2 cellular contexts compared by ENCODE assay signal in the genomic region with DNA sequence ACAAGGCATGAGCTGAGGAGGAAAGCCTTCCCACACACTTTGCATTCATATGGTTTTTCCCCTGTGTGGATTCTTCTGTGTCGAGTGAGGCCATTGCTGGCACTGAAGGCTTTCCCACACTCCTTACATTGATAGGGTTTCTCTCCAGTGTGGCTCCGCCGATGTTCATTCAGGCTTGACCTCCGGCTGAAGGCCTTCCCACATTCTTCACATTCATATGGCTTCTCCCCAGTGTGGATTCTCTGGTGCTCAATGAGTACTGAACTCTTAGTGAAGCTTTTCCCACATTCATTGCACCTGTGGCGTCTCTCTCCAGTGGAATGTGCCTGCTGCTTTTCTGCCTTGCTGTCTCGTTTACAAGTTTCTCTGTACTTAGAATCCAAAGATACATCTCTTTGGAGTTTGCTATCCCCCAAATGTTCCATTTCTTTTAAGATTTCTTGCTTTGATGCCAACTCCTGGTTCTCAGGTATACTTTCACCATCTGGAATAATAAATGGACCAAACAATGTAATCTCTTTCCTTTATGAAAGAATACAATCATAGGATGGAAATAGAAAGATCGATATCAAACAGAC.
TF ChIP-seq lines count a peak whose summit lies in the region.

No MANE protein-coding gene starts in this region.

TF ChIP-seq in HEK293, 187 proteins besides CTCF, POLR2A, EP300 and RAD21 (continues in another document):
- TF ChIP-seq ZNF692 (tag by site-specific recombination; IDR thresholded peaks at IDR 0.05) (no peak), SCRT2 (tag by site-specific recombination; IDR thresholded peaks at IDR 0.05) (peak; percentile 67), ZNF664 (tag by site-specific recombination; IDR thresholded peaks at IDR 0.05) (no peak), ZNF114 (tag by site-specific recombination; IDR thresholded peaks at IDR 0.05) (no peak), ZNF48 (tag by site-specific recombination; IDR thresholded peaks at IDR 0.05) (no peak), SETDB1 (IDR thresholded peaks at IDR 0.05; ENCODE audit: insufficient read length, low read length) (peak; percentile 99), YY1 (tag by site-specific recombination; IDR thresholded peaks at IDR 0.05) (no peak), SP3 (tag by site-specific recombination; IDR thresholded peaks at IDR 0.05) (no peak)
- TF ChIP-seq, protein P1, sequence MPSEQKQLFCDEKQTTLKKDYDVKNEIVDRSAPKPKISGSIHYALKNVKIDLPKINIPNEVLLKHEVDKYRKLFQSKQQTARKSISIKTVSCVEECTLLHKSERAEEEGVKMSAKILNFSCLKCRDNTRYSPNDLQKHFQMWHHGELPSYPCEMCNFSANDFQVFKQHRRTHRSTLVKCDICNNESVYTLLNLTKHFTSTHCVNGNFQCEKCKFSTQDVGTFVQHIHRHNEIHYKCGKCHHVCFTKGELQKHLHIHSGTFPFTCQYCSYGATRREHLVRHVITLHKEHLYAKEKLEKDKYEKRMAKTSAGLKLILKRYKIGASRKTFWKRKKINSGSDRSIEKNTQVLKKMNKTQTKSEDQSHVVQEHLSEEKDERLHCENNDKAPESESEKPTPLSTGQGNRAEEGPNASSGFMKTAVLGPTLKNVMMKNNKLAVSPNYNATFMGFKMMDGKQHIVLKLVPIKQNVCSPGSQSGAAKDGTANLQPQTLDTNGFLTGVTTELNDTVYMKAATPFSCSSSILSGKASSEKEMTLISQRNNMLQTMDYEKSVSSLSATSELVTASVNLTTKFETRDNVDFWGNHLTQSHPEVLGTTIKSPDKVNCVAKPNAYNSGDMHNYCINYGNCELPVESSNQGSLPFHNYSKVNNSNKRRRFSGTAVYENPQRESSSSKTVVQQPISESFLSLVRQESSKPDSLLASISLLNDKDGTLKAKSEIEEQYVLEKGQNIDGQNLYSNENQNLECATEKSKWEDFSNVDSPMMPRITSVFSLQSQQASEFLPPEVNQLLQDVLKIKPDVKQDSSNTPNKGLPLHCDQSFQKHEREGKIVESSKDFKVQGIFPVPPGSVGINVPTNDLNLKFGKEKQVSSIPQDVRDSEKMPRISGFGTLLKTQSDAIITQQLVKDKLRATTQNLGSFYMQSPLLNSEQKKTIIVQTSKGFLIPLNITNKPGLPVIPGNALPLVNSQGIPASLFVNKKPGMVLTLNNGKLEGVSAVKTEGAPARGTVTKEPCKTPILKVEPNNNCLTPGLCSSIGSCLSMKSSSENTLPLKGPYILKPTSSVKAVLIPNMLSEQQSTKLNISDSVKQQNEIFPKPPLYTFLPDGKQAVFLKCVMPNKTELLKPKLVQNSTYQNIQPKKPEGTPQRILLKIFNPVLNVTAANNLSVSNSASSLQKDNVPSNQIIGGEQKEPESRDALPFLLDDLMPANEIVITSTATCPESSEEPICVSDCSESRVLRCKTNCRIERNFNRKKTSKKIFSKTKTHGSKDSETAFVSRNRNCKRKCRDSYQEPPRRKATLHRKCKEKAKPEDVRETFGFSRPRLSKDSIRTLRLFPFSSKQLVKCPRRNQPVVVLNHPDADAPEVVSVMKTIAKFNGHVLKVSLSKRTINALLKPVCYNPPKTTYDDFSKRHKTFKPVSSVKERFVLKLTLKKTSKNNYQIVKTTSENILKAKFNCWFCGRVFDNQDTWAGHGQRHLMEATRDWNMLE (tag by site-specific recombination; conservative IDR thresholded peaks at IDR 0.05; ENCODE audit: low read depth), result 0 out of 2 replicates have a peak, but pooled peaks have one; percentile 18
- TF ChIP-seq, protein P2, sequence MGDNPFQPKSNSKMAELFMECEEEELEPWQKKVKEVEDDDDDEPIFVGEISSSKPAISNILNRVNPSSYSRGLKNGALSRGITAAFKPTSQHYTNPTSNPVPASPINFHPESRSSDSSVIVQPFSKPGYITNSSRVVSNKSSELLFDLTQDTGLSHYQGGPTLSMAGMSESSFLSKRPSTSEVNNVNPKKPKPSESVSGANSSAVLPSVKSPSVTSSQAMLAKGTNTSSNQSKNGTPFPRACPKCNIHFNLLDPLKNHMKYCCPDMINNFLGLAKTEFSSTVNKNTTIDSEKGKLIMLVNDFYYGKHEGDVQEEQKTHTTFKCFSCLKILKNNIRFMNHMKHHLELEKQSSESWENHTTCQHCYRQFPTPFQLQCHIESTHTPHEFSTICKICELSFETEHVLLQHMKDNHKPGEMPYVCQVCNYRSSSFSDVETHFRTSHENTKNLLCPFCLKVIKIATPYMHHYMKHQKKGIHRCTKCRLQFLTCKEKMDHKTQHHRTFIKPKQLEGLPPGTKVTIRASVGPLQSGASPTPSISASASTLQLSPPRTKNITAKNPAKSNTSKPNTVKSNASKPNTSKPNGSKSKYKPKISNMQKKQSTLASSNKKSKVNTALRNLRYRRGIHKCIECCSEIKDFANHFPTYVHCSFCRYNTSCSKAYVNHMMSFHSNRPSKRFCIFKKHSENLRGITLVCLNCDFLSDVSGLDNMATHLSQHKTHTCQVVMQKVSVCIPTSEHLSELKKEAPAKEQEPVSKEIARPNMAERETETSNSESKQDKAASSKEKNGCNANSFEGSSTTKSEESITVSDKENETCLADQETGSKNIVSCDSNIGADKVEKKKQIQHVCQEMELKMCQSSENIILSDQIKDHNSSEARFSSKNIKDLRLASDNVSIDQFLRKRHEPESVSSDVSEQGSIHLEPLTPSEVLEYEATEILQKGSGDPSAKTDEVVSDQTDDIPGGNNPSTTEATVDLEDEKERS (tag by site-specific recombination; IDR thresholded peaks at IDR 0.05), result peak; percentile 64; the same call in 1 of the 2 replicates
- TF ChIP-seq, protein P3, sequence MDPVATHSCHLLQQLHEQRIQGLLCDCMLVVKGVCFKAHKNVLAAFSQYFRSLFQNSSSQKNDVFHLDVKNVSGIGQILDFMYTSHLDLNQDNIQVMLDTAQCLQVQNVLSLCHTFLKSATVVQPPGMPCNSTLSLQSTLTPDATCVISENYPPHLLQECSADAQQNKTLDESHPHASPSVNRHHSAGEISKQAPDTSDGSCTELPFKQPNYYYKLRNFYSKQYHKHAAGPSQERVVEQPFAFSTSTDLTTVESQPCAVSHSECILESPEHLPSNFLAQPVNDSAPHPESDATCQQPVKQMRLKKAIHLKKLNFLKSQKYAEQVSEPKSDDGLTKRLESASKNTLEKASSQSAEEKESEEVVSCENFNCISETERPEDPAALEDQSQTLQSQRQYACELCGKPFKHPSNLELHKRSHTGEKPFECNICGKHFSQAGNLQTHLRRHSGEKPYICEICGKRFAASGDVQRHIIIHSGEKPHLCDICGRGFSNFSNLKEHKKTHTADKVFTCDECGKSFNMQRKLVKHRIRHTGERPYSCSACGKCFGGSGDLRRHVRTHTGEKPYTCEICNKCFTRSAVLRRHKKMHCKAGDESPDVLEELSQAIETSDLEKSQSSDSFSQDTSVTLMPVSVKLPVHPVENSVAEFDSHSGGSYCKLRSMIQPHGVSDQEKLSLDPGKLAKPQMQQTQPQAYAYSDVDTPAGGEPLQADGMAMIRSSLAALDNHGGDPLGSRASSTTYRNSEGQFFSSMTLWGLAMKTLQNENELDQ (tag by site-specific recombination; IDR thresholded peaks at IDR 0.05; ENCODE audit: low read depth), result no peak

TF ChIP-seq in GM12878, 131 proteins besides CTCF, POLR2A, EP300 and RAD21:
- TF ChIP-seq MEF2B (IDR thresholded peaks at IDR 0.05; ENCODE audit: partially characterized antibody, poor library complexity, severe bottlenecking) (no peak), KLF5 (IDR thresholded peaks at IDR 0.05; ENCODE audit: partially characterized antibody) (peak; percentile 62), HDAC2 (IDR thresholded peaks at IDR 0.05) (no peak), CBX5 (IDR thresholded peaks at IDR 0.05; ENCODE audit: low read depth) (peak; percentile 96), BRCA1 (IDR thresholded peaks at IDR 0.05; ENCODE audit: low read depth, low read length) (no peak)
- TF ChIP-seq, protein P4, sequence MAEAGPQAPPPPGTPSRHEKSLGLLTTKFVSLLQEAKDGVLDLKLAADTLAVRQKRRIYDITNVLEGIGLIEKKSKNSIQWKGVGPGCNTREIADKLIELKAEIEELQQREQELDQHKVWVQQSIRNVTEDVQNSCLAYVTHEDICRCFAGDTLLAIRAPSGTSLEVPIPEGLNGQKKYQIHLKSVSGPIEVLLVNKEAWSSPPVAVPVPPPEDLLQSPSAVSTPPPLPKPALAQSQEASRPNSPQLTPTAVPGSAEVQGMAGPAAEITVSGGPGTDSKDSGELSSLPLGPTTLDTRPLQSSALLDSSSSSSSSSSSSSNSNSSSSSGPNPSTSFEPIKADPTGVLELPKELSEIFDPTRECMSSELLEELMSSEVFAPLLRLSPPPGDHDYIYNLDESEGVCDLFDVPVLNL (IDR thresholded peaks at IDR 0.05; ENCODE audit: low read depth, low read length), result no peak
